31 cellular contexts compared by ENCODE assay signal in the genomic region with DNA sequence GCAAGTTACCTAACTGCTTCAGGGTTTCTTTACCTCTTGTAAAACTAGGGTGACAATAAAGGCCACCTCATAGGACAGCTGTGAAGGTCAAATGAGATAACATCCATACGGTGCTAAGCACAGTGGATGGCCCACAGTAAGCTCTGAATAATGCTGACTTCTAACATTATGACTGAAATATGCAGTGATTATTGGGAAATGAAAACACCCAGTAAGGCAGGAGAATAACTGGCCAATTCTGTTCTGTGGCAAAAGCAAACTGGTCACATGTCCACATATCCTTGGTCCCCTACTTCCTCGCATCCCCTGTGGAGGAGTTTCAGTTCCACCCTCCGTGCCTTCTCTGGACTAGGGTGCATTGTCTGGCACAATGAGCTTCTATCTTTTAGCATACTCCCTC. TPM values are rescaled to one million over a fixed set of nuclear protein-coding genes. Genes with fewer than 3 reads are reported as not detected.
DNase-seq lines count a peak whose midpoint lies in the region; ATAC-seq and TF ChIP-seq lines count a peak whose summit lies in the region.
"Had no signal": no experiment of that assay in that cellular context is flagged by ENCODE, and none has a peak within 500 bp of the region (broad histone marks: within the 10 kb centered on the region; RNA-seq: fewer than 3 reads in every experiment).

No MANE protein-coding gene starts in this region.

- no peak for ATAC-seq in GM18870 (IDR thresholded peaks at IDR 0.05; ENCODE audit: unreplicated experiment)
- ATAC-seq in GM19397 (IDR thresholded peaks at IDR 0.05; ENCODE audit: unreplicated experiment) = no peak
- ATAC-seq: foreskin keratinocyte, SK-N-SH treated with all-trans-retinoic acid at 6 μM for 48 hours had no signal

- no peak overlapping the region for H4K12ac ChIP-seq in trophoblast cell (ENCODE audit: low read depth, low read length)

- intact Hi-C loops in CD14-positive monocyte (cut with micrococcal nuclease) = loop anchor here in 1 of 2 donors (10.0 kb wide), 1 partner anchor 67 kb away; no protein-coding TSS in a partner anchor

- H3K4me1 ChIP-seq in Loucy (ENCODE audit: insufficient read depth, low read length, poor library complexity, severe bottlenecking) (peaks cover 21% of the 10 kb centered on the region), trophoblast cell (ENCODE audit: control insufficient read depth in 1 of 2, insufficient read depth in 2 of 2, low read length in 2 of 2) (peaks cover 2% of the 10 kb centered on the region in 2 experiments)
- H3K4me1 ChIP-seq: adrenal gland, esophagus muscularis mucosa, sigmoid colon, tibial artery had no signal

- H3K9ac ChIP-seq in Loucy (ENCODE audit: low read depth, low read length, poor library complexity, severe bottlenecking) = no peak overlapping the region
- H3K9ac ChIP-seq in trophoblast cell (ENCODE audit: low read length) = no peak overlapping the region

- no peak overlapping the region for H4K91ac ChIP-seq in trophoblast cell (ENCODE audit: low read depth, low read length)

- H2AFZ ChIP-seq in Loucy (ENCODE audit: low read length) = 0 out of 2 replicates have a peak overlapping the region, but pooled peaks have one; percentile 3
- no peak overlapping the region for H2AFZ ChIP-seq in trophoblast cell (ENCODE audit: insufficient read depth, low read length, poor library complexity)

- no peak overlapping the region for H3K27ac ChIP-seq in trophoblast cell (ENCODE audit: low read depth, low read length)
- H3K27ac ChIP-seq: adrenal gland, esophagus muscularis mucosa, foreskin keratinocyte, HL-60, neutrophil, sigmoid colon, tibial artery had no signal

- no peak overlapping the region for H3K23ac ChIP-seq in trophoblast cell (ENCODE audit: low read length)

- H3K27me3 ChIP-seq in Loucy (ENCODE audit: insufficient read depth, low read length, poor library complexity, severe bottlenecking) = no peaks in the 10 kb centered on the region
- no peaks in the 10 kb centered on the region for H3K27me3 ChIP-seq in trophoblast cell (ENCODE audit: insufficient read depth, low read length)
- H3K27me3 ChIP-seq: adrenal gland, esophagus muscularis mucosa, foreskin keratinocyte, neutrophil, sigmoid colon, tibial artery had no signal

- H3F3A ChIP-seq in Loucy (ENCODE audit: low read depth) = no peaks in the 10 kb centered on the region

- no peak overlapping the region for H3K14ac ChIP-seq in trophoblast cell (ENCODE audit: low read length)

- no peaks in the 10 kb centered on the region for H3K36me3 Mint-ChIP-seq in CD14-positive monocyte

- H3K4me2 ChIP-seq in Loucy (ENCODE audit: low read depth, low read length, poor library complexity, severe bottlenecking) = no peak overlapping the region
- no peak overlapping the region for H3K4me2 ChIP-seq in trophoblast cell (ENCODE audit: low read length)

- no peak overlapping the region for H3K4me3 Mint-ChIP-seq in CD14-positive monocyte
- H3K4me3 Mint-ChIP-seq: activated CD4-positive, alpha-beta memory T cell treated with anti-CD3 and anti-CD28 coated beads, Interleukin-2, amount 10 ng/mL, durations not matched to agents 7 days and 5 days; activated naive CD4-positive, alpha-beta T cell treated with anti-CD3 and anti-CD28 coated beads for 36 hours; central memory CD8-positive, alpha-beta T cell had no signal

- H2AK5ac ChIP-seq in trophoblast cell (ENCODE audit: low read length) = no peak overlapping the region

- H4K8ac ChIP-seq in trophoblast cell (ENCODE audit: low read depth, low read length) = no peak overlapping the region

- H3K27me3 Mint-ChIP-seq in CD14-positive monocyte (ENCODE audit: low read depth in 3 of 3) = peaks cover 0 to 3% (median 1%) of the 10 kb centered on the region in 3 donors
- H3K27me3 Mint-ChIP-seq: central memory CD8-positive, alpha-beta T cell; progenitor cell of endocrine pancreas had no signal

- no peaks in the 10 kb centered on the region for H4K20me1 ChIP-seq in Loucy (ENCODE audit: insufficient read depth, low read length, poor library complexity, severe bottlenecking)

- DNase-seq in CD14-positive monocyte (ENCODE audit: low spot score) = peak; percentile 51
- peak; percentile 42 for DNase-seq in epidermal melanocyte (ENCODE audit: insufficient read length, low spot score)
- peak; percentile 24 for DNase-seq in medulla oblongata (ENCODE audit: extremely low spot score)
- DNase-seq in trophoblast cell = no peak
- DNase-seq in DMS 273 (lab: John Stamatoyannopoulos, UW; ENCODE audit: unreplicated experiment) = no peak
- DNase-seq: activated CD4-positive, alpha-beta memory T cell treated with anti-CD3 and anti-CD28 coated beads, Interleukin-2, amount 10 ng/mL, durations not matched to agents 7 days and 5 days; activated CD4-positive, CD25-positive, alpha-beta regulatory T cell treated with anti-CD3 and anti-CD28 coated beads, Interleukin-2, amount 50 U/mL, for 72 hours; activated CD8-positive, alpha-beta memory T cell treated with anti-CD3 and anti-CD28 coated beads, Interleukin-2, amount 50 U/mL, for 48 hours; activated naive CD4-positive, alpha-beta T cell treated with anti-CD3 and anti-CD28 coated beads for 36 hours; COR-L47; DMS79; foreskin keratinocyte; NCI-H1048; NCI-H1694 treated with DMSO at 0.1 percent for 48 hours; NCI-H446 treated with DMSO at 0.1 percent for 48 hours; NCI-H774; sigmoid colon; stimulated activated CD4-positive, alpha-beta T cell treated with anti-CD3 and anti-CD28 coated beads, Interleukin-12 subunit alpha, Interleukin-12 subunit beta, amount 100 ng/mL, for 4 hours; stimulated activated CD4-positive, alpha-beta T cell treated with anti-CD3 and anti-CD28 coated beads, Interleukin-4, amount 100 ng/mL, for 24 hours had no signal

- no peaks in the 10 kb centered on the region for H3K9me2 ChIP-seq in Loucy (replicated peaks; ENCODE audit: low read depth, low read length)

- H3K27ac Mint-ChIP-seq in CD14-positive monocyte = peak overlapping the region; percentile 16 to 92 (median 64)
- H3K27ac Mint-ChIP-seq: activated CD4-positive, alpha-beta memory T cell treated with anti-CD3 and anti-CD28 coated beads, Interleukin-2, amount 10 ng/mL, durations not matched to agents 7 days and 5 days; activated naive CD4-positive, alpha-beta T cell treated with anti-CD3 and anti-CD28 coated beads for 36 hours; progenitor cell of endocrine pancreas had no signal

- peaks cover 26% of the 10 kb centered on the region for H3K4me1 Mint-ChIP-seq in CD14-positive monocyte
- H3K4me1 Mint-ChIP-seq: central memory CD8-positive, alpha-beta T cell had no signal

- no peak overlapping the region for H2BK5ac ChIP-seq in trophoblast cell (ENCODE audit: low read depth, low read length, poor library complexity)

- H3K9me3 ChIP-seq in Loucy (ENCODE audit: insufficient read depth, low read depth, low read length) (no peaks in the 10 kb centered on the region), trophoblast cell (ENCODE audit: insufficient read depth, low read depth, low read length) (no peaks in the 10 kb centered on the region)
- H3K9me3 ChIP-seq: adrenal gland, esophagus muscularis mucosa, HAP-1, neutrophil, sigmoid colon, tibial artery had no signal

- H3K79me2 ChIP-seq in Loucy (ENCODE audit: insufficient read depth, low read length) (no peaks in the 10 kb centered on the region), trophoblast cell (ENCODE audit: control insufficient read depth, insufficient read depth, low read length, poor library complexity) (no peaks in the 10 kb centered on the region)

- H2BK120ac ChIP-seq in trophoblast cell (ENCODE audit: insufficient read depth, low read length, poor library complexity) = no peak overlapping the region

- H3K9me3 Mint-ChIP-seq in CD14-positive monocyte = no peaks in the 10 kb centered on the region
- H3K9me3 Mint-ChIP-seq: activated CD4-positive, alpha-beta memory T cell treated with anti-CD3 and anti-CD28 coated beads, Interleukin-2, amount 10 ng/mL, durations not matched to agents 7 days and 5 days; activated naive CD4-positive, alpha-beta T cell treated with anti-CD3 and anti-CD28 coated beads for 36 hours; central memory CD8-positive, alpha-beta T cell had no signal

- H3K18ac ChIP-seq in trophoblast cell (ENCODE audit: low read length) = no peak overlapping the region

- TF ChIP-seq CTCF in CD14-positive monocyte (IDR thresholded peaks at IDR 0.05) (no peak), Loucy (conservative IDR thresholded peaks at IDR 0.05; ENCODE audit: low read length) (no peak)

- H3K79me1 ChIP-seq in trophoblast cell (ENCODE audit: low read length) = no peaks in the 10 kb centered on the region

- no peak overlapping the region for H2BK12ac ChIP-seq in trophoblast cell (ENCODE audit: low read length)

- H3K36me3 ChIP-seq in Loucy (ENCODE audit: insufficient read depth, low read length) (no peaks in the 10 kb centered on the region), trophoblast cell (ENCODE audit: control insufficient read depth in 1 of 2, insufficient read depth in 2 of 2, low read length in 2 of 2) (no peaks in the 10 kb centered on the region)
- H3K36me3 ChIP-seq: adrenal gland, esophagus muscularis mucosa, HAP-1, neutrophil, sigmoid colon, tibial artery had no signal

- no CpG with 5 or more reads among the region's 3 CpGs for WGBS in trophoblast cell (ENCODE audit: extremely low coverage, insufficient coverage, insufficient read length)

- H3K4me3 ChIP-seq in Loucy (ENCODE audit: low read length, poor library complexity, severe bottlenecking) = no peak overlapping the region
- no peak overlapping the region for H3K4me3 ChIP-seq in trophoblast cell (ENCODE audit: low read depth, low read length)
- H3K4me3 ChIP-seq: adrenal gland, esophagus muscularis mucosa, HAP-1, sigmoid colon, tibial artery had no signal

- H3K4ac ChIP-seq in trophoblast cell (ENCODE audit: low read depth, low read length) = no peak overlapping the region

RNA-seq across cellular contexts. Expression of gene CUBN, which starts 1.4 kb away (rescaled TPM):
- not detected for polyA plus RNA-seq in CD14-positive monocyte
- 0.04 and 0.08 TPM in 2 replicates for polyA plus RNA-seq in trophoblast cell (2013)

Comparison
In these comparisons a context has a peak if more than half of its experiments do, and no peak if none do; other contexts are left out.
1. DNase-seq: peak in CD14-positive monocyte (single experiment), epidermal melanocyte (single experiment) and medulla oblongata (single experiment); none in trophoblast cell (0 of 2) and DMS 273 (single experiment).